15 cellular contexts compared by ENCODE assay signal in the genomic region with DNA sequence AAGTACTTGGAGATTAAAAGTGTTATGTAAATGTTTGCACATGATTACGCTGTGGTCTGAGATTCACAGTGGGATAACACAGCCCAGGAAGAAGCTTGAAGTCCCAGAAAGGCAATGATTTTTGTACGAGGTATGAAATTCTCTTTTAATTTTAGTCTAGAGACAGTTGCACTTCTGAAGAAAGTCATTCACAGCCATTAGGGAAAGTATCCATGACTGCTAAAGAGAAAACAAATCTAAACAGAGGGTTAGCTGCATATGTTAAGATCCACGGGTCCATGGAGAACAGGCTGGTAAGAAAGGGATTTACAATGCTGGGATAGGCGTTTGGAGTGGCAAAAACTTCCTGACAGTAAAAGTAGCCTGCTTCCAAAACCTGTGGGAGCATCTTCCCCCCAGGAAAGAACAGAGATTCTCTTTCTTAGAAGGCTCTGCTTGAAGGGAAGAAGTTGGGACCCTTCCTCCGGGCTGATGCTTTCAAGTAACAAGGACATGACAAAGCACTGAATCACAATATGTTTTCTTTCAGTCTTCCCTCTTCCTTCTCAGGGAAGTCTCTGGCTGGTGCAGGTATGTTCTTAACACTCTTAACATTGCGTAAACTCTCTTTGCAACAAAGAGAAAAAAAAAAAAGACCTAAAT.
A peak's percentile ranks its signal among the peaks of the same experiment; 100 is the strongest.
DNase-seq lines count a peak whose midpoint lies in the region; ATAC-seq and TF ChIP-seq lines count a peak whose summit lies in the region.
"Had no signal": no experiment of that assay in that cellular context is flagged by ENCODE, and none has a peak within 500 bp of the region (broad histone marks: within the 10 kb centered on the region; RNA-seq: fewer than 3 reads in every experiment).

No MANE protein-coding gene starts in this region.

- CTCF ChIA-PET in AG04450 (lab: Charles Lee), result interaction anchor here (0.6 to 0.8 kb wide), 3 partner anchors 239 to 1037 kb away, joined by 3 read pairs; no protein-coding TSS in a partner anchor

- H3K4me1 ChIP-seq in left ventricle myocardium inferior, result peaks cover 56% of the 10 kb centered on the region
- peaks cover 8% of the 10 kb centered on the region for H3K4me1 ChIP-seq in psoas muscle
- H3K4me1 ChIP-seq: A549, body of pancreas had no signal

- no peaks in the 10 kb centered on the region for H3K27me3 ChIP-seq in AG04450 (ENCODE audit: control insufficient read depth, insufficient read depth, low read length)
- no peaks in the 10 kb centered on the region for H3K27me3 ChIP-seq in left ventricle myocardium inferior (ENCODE audit: low read depth)
- peaks cover 0 to 4% (median 0%) of the 10 kb centered on the region in 3 donors for H3K27me3 ChIP-seq in psoas muscle (ENCODE audit: insufficient read depth in 3 of 3, low read length in 2 of 3)
- H3K27me3 ChIP-seq: body of pancreas had no signal

- peaks cover 24 to 43% of the 10 kb centered on the region in 2 donors for H3K27me3 Mint-ChIP-seq in natural killer cell treated with Interleukin-12 subunit alpha and Interleukin-12 subunit beta and Interleukin-15 and Interleukin-18, amount 100 ng/mL, for 72 hours

- in situ Hi-C loops in astrocyte of the spinal cord (cut with HindIII; ENCODE audit: low sequenced_read_pairs) (no loop called here), GM13977 (cut with MboI; ENCODE audit: low pct_unique_long_range_greater_than_20kb, low sequenced_read_pairs, unreplicated experiment) (no loop called here)

- intact Hi-C loops in left ventricle myocardium inferior (cut with micrococcal nuclease), result no loop called here
- intact Hi-C loops in psoas muscle (cut with DNase I), result loop anchor here in 1 of 2 donors (10.0 kb wide), 1 partner anchor 88 kb away; no protein-coding TSS in a partner anchor

- H3K4me3 ChIP-seq in AG04450 (ENCODE audit: low read depth, low read length), result no peak overlapping the region
- no peak overlapping the region for H3K4me3 ChIP-seq in astrocyte of the spinal cord (ENCODE audit: low read depth, low read length)
- peak overlapping the region; percentile 48 for H3K4me3 ChIP-seq in left ventricle myocardium inferior
- H3K4me3 ChIP-seq in psoas muscle, result peak overlapping the region; percentile 11
- H3K4me3 ChIP-seq: A549, body of pancreas, HAP-1 had no signal

- H3K27ac ChIP-seq in AG04450 (ENCODE audit: low read depth, low read length) (peak overlapping the region; percentile 58), left ventricle myocardium inferior (replicated peaks) (peak overlapping the region; percentile 89), psoas muscle (peak overlapping the region; percentile 53)
- H3K27ac ChIP-seq: A549, body of pancreas, neutrophil had no signal

- no peaks in the 10 kb centered on the region for H3K36me3 Mint-ChIP-seq in natural killer cell treated with Interleukin-12 subunit alpha and Interleukin-12 subunit beta and Interleukin-15 and Interleukin-18, amount 100 ng/mL, for 72 hours

- no peak overlapping the region for H3K4me3 Mint-ChIP-seq in natural killer cell treated with Interleukin-12 subunit alpha and Interleukin-12 subunit beta and Interleukin-15 and Interleukin-18, amount 100 ng/mL, for 72 hours
- H3K4me3 Mint-ChIP-seq: T-helper 2 cell treated with Interferon-gamma antibody and Interleukin-4, amounts not matched to agents 5 μg/mL and 100 μg/mL, for 36 hours had no signal

- POLR2A ChIA-PET in AG04450 (lab: Yijun Ruan, JAX), result no interaction called here

- 28 to 48% (median 36%) methylated on average over 6 of the region's 6 CpGs for WGBS in psoas muscle, 3 donors

- ATAC-seq in psoas muscle, result peak in 1 of 4 donors; percentile 29
- no peak for ATAC-seq in natural killer cell treated with Interleukin-12 subunit alpha and Interleukin-12 subunit beta and Interleukin-15 and Interleukin-18, amount 100 ng/mL, for 72 hours
- ATAC-seq: A549, body of pancreas had no signal

- H3K9me3 Mint-ChIP-seq in natural killer cell treated with Interleukin-12 subunit alpha and Interleukin-12 subunit beta and Interleukin-15 and Interleukin-18, amount 100 ng/mL, for 72 hours, result no peaks in the 10 kb centered on the region
- H3K9me3 Mint-ChIP-seq: T-helper 2 cell treated with Interferon-gamma antibody and Interleukin-4, amounts not matched to agents 5 μg/mL and 100 μg/mL, for 36 hours had no signal

- no peaks in the 10 kb centered on the region for H3K4me1 Mint-ChIP-seq in natural killer cell treated with Interleukin-12 subunit alpha and Interleukin-12 subunit beta and Interleukin-15 and Interleukin-18, amount 100 ng/mL, for 72 hours (ENCODE audit: low read depth in 2 of 2)

- no peak overlapping the region for H3K27ac Mint-ChIP-seq in natural killer cell treated with Interleukin-12 subunit alpha and Interleukin-12 subunit beta and Interleukin-15 and Interleukin-18, amount 100 ng/mL, for 72 hours
- H3K27ac Mint-ChIP-seq: T-helper 2 cell treated with Interferon-gamma antibody and Interleukin-4, amounts not matched to agents 5 μg/mL and 100 μg/mL, for 36 hours had no signal

- no peak for DNase-seq in AG04450 (ENCODE audit: low read depth, low spot score)
- DNase-seq in astrocyte of the spinal cord (ENCODE audit: low read depth, low spot score), result peak; percentile 56
- no peak for DNase-seq in left ventricle myocardium inferior
- no peak for DNase-seq in psoas muscle
- DNase-seq in GM13977 (ENCODE audit: low spot score), result no peak
- no peak for DNase-seq in natural killer cell treated with Interleukin-12 subunit alpha and Interleukin-12 subunit beta and Interleukin-15 and Interleukin-18, amount 100 ng/mL, for 72 hours (ENCODE audit: low spot score)
- no peak for DNase-seq in NCI-H1436 (lab: John Stamatoyannopoulos, UW)
- DNase-seq in DMS153 (lab: John Stamatoyannopoulos, UW), result no peak
- DNase-seq: body of pancreas, hippocampal formation, NCI-H1048 had no signal

- no peaks in the 10 kb centered on the region for H3K36me3 ChIP-seq in left ventricle myocardium inferior
- no peaks in the 10 kb centered on the region for H3K36me3 ChIP-seq in psoas muscle (ENCODE audit: insufficient read depth in 1 of 2, low read depth in 1 of 2)
- H3K36me3 ChIP-seq: HAP-1, neutrophil had no signal

- TF ChIP-seq CTCF in AG04450 (IDR thresholded peaks at IDR 0.05; ENCODE audit: low read depth, low read length), result no peak
- TF ChIP-seq CTCF in astrocyte of the spinal cord (IDR thresholded peaks at IDR 0.05; ENCODE audit: low read depth, low read length), result no peak
- TF ChIP-seq CTCF in left ventricle myocardium inferior (IDR thresholded peaks at IDR 0.05; ENCODE audit: borderline replicate concordance), result no peak
- TF ChIP-seq CTCF in psoas muscle (IDR thresholded peaks at IDR 0.05), result no peak
- no peak for TF ChIP-seq CTCF in GM13977 (IDR thresholded peaks at IDR 0.05; ENCODE audit: extremely low read depth, insufficient read depth, missing control alignments)

- no peaks in the 10 kb centered on the region for H3K9me3 ChIP-seq in AG04450 (ENCODE audit: control insufficient read depth, insufficient read depth, low read length)
- peaks cover 6% of the 10 kb centered on the region for H3K9me3 ChIP-seq in left ventricle myocardium inferior (replicated peaks)
- no peaks in the 10 kb centered on the region for H3K9me3 ChIP-seq in psoas muscle
- H3K9me3 ChIP-seq: HAP-1, neutrophil had no signal

Comparison
In these comparisons a context has a peak if more than half of its experiments do, and no peak if none do; other contexts are left out.
1. H3K4me3 ChIP-seq: peak in left ventricle myocardium inferior (single experiment) and psoas muscle (single experiment); none in AG04450 (single experiment) and astrocyte of the spinal cord (single experiment).
2. Peak in every context shown above with its lines, with median percentiles within 50 percentile points of each other: H3K27ac ChIP-seq.